9 cellular contexts compared by ENCODE assay signal in the genomic region with DNA sequence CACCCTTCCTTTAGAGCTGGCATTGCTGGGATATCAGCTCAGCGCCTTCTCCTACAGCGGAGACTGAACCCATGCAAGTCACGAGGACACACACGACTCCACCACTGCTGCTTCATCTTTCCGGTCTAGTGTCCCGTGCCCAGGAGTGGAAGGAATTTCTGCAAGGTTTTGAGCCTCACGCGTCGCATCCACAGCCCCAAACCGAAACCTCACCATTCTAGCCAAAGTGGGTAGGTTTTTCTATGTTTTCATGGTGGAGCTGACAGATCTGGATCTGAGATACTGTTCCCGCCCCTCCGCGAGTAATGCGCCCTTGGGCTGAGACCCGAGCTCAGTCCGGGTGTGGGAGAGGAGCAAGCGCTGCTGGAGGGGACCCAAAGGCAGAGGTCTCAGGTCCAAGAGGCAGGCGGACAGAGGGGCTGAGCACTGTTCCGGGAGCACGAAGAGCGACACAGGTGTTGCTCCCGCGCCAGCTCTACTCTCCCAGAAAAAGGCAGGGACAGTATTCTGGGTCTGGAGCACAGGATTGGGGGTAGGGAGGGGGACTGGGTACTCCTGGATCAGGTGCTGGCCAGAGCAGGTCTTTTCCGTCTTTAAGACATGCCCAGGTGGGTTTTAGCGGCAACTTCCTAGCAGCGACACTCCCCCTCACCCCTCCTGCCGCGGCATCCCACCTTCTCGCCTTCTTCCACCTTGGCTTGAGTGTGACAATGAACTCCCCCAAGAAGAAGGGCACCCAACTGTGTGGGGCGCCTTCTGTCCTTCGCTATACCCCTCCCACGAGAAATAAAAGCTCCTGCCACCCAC. TPM values are rescaled to one million over a fixed set of nuclear protein-coding genes. Genes with fewer than 3 reads are reported as not detected.
DNase-seq lines count a peak whose midpoint lies in the region; ATAC-seq, FAIRE-seq and TF ChIP-seq lines count a peak whose summit lies in the region.
"Had no signal": no experiment of that assay in that cellular context is flagged by ENCODE, and none has a peak within 500 bp of the region (broad histone marks: within the 10 kb centered on the region; RNA-seq: fewer than 3 reads in every experiment).

No MANE protein-coding gene starts in this region.

- H4K8ac ChIP-seq in H1 (ENCODE audit: extremely low read depth, insufficient read depth, low read length) = no peak overlapping the region

- H3K18ac ChIP-seq in H1 (ENCODE audit: extremely low read depth, low read length) = peak overlapping the region; percentile 10; the same call in 1 of the 2 replicates

- H3K36me3 ChIP-seq in H1 (ENCODE audit: control insufficient read depth in 2 of 4, insufficient read depth in 4 of 4, low read length in 3 of 4) = no peaks in the 10 kb centered on the region
- no peaks in the 10 kb centered on the region for H3K36me3 ChIP-seq in mesodermal cell (ENCODE audit: control insufficient read depth, insufficient read depth, low read length)
- H3K36me3 ChIP-seq in upper lobe of right lung = no peaks in the 10 kb centered on the region

- H3K27me3 ChIP-seq in H1 (replicated peaks in 1 of 4; ENCODE audit: control insufficient read depth in 3 of 4, extremely low read depth in 1 of 4, insufficient read depth in 3 of 4, low read length in 3 of 4) (peaks cover 25 to 62% (median 44%) of the 10 kb centered on the region in 4 experiments), upper lobe of right lung (peaks cover 82% of the 10 kb centered on the region)

- peak overlapping the region; percentile 77 to 99 for H3K4me2 ChIP-seq in H1 (ENCODE audit: insufficient read depth in 1 of 2, low read depth in 2 of 2, low read length in 2 of 2)

- no peak overlapping the region for H3K14ac ChIP-seq in H1 (ENCODE audit: insufficient read length)

- peaks cover 27% of the 10 kb centered on the region for H3K23me2 ChIP-seq in H1 (ENCODE audit: low read depth, low read length)

- WGBS in H1 (ENCODE audit: extremely low coverage in 1 of 2, insufficient coverage in 1 of 2, insufficient read length in 1 of 2, insufficient replicate concordance in 2 of 2, low coverage in 1 of 2, low lambda C conversion rate in 2 of 2, missing lambda C conversion rate in 1 of 2), 2 experiments = 5% methylated on average over 27 of the region's 32 CpGs; no CpG with 5 or more reads in 1 of the 2 experiments
- 1 to 3% methylated on average over 18 to 25 of the region's 32 CpGs for WGBS in mesodermal cell (ENCODE audit: insufficient coverage in 2 of 2), 2 experiments

- H2AK5ac ChIP-seq in H1 (ENCODE audit: low read depth, low read length) = no peak overlapping the region

- H4K91ac ChIP-seq in H1 (replicated peaks; ENCODE audit: insufficient read length, low read length) = no peak overlapping the region

- ATAC-seq in upper lobe of right lung = peak; percentile 6
- no peak for ATAC-seq in GM21619 (IDR thresholded peaks at IDR 0.05; ENCODE audit: unreplicated experiment)

- H3K9ac ChIP-seq in H1 (replicated peaks in 1 of 4; ENCODE audit: extremely low read depth in 1 of 4, low read depth in 3 of 4, low read length in 3 of 4) = no peak overlapping the region

- CTCF ChIA-PET in H1 (lab: Charles Lee; ENCODE audit: partially characterized antibody) = interaction anchor here (2.1 kb wide), 1 partner anchor 11 kb away, joined by 7 read pairs; no protein-coding TSS in a partner anchor

- H2BK20ac ChIP-seq in H1 (ENCODE audit: low read length) = no peak overlapping the region; the same call in 1 of the 2 replicates

- no peak overlapping the region for H2BK5ac ChIP-seq in H1 (ENCODE audit: low read depth, low read length)

- H3K79me2 ChIP-seq in H1 (ENCODE audit: control insufficient read depth in 1 of 2, insufficient read depth in 2 of 2, low read length in 2 of 2) = no peaks in the 10 kb centered on the region

- peak overlapping the region; percentile 14; the same call in 1 of the 2 replicates for H2AFZ ChIP-seq in H1 (ENCODE audit: low read length)

- no peaks in the 10 kb centered on the region for H4K20me1 ChIP-seq in H1 (replicated peaks in 1 of 2; ENCODE audit: control insufficient read depth in 1 of 2, insufficient read depth in 2 of 2, low read length in 2 of 2)

- no peak for FAIRE-seq in H1 (lab: Jason Lieb, UNC)
- FAIRE-seq: A204.1 had no signal

- no peak overlapping the region for H3K23ac ChIP-seq in H1 (ENCODE audit: insufficient read length)

- no peak for TF ChIP-seq RAD21 in H1 (IDR thresholded peaks at IDR 0.05 in 1 of 2, conservative IDR thresholded peaks at IDR 0.05 in 1 of 2; ENCODE audit: low read depth in 2 of 2, low read length in 2 of 2)

- H3K4me3 ChIP-seq in H1 (ENCODE audit: extremely low read depth in 1 of 4, insufficient read depth in 2 of 4, low read depth in 3 of 4, low read length in 4 of 4) = peak overlapping the region; percentile 24 to 58 (median 41); a peak in 7 of 8 replicates
- peak overlapping the region; percentile 41 for H3K4me3 ChIP-seq in mesodermal cell (ENCODE audit: extremely low read depth, insufficient read depth, low read length, poor library complexity, severe bottlenecking)
- peak overlapping the region; percentile 11 for H3K4me3 ChIP-seq in upper lobe of right lung

- no peaks in the 10 kb centered on the region for H3K79me1 ChIP-seq in H1 (ENCODE audit: low read depth, low read length)

- DNase-seq in NCI-H82 (lab: John Stamatoyannopoulos, UW) (peak; percentile 34), NCI-H82 treated with DMSO at 0.1 percent for 48 hours (lab: John Stamatoyannopoulos, UW; ENCODE audit: unreplicated experiment) (no peak), H1 (ENCODE audit: low read depth in 1 of 2, low spot score in 2 of 2) (peak in 1 of 2 experiments; percentile 53), upper lobe of right lung (peak; percentile 50), GDM1 (lab: John Stamatoyannopoulos, UW) (no peak), NCI-H2227 (lab: John Stamatoyannopoulos, UW; ENCODE audit: unreplicated experiment) (no peak)

- H4K5ac ChIP-seq in H1 (ENCODE audit: insufficient read length, low read depth, low read length) = no peak overlapping the region

- H3K9me3 ChIP-seq in H1 (ENCODE audit: insufficient read depth in 2 of 2, low read depth in 1 of 2, low read length in 1 of 2) (no peaks in the 10 kb centered on the region), mesodermal cell (ENCODE audit: control insufficient read depth, low read length) (no peaks in the 10 kb centered on the region), upper lobe of right lung (no peaks in the 10 kb centered on the region)

- H3K56ac ChIP-seq in H1 (replicated peaks; ENCODE audit: insufficient read length, low read depth, low read length) = no peak overlapping the region

- H3K4ac ChIP-seq in H1 (replicated peaks; ENCODE audit: insufficient read length, low read depth, low read length) = no peak overlapping the region

- H3K4me1 ChIP-seq in H1 (replicated peaks in 1 of 4; ENCODE audit: control insufficient read depth in 3 of 4, insufficient read depth in 4 of 4, low read length in 3 of 4) (peaks cover 5 to 18% (median 7%) of the 10 kb centered on the region in 4 experiments; a peak in 6 of 7 replicates), mesodermal cell (ENCODE audit: control insufficient read depth, insufficient read depth, low read length, poor library complexity, severe bottlenecking) (peaks cover 4% of the 10 kb centered on the region), upper lobe of right lung (peaks cover 13% of the 10 kb centered on the region)

- POLR2A ChIA-PET in H1 (lab: Charles Lee; ENCODE audit: partially characterized antibody) = no interaction called here

- H3K27ac ChIP-seq in H1 (ENCODE audit: low read depth, low read length) (no peak overlapping the region), mesodermal cell (ENCODE audit: low read depth, low read length, severe bottlenecking) (no peak overlapping the region), upper lobe of right lung (no peak overlapping the region)

- 0 out of 2 replicates have a peak overlapping the region, but pooled peaks have one; percentile 62 for H2BK15ac ChIP-seq in H1 (ENCODE audit: low read length)

- no peak for TF ChIP-seq CTCF in H1 (IDR thresholded peaks at IDR 0.05; ENCODE audit: control extremely low read depth in 1 of 3, insufficient read depth in 1 of 3, low read depth in 1 of 3, low read length in 3 of 3)
- no peak for TF ChIP-seq CTCF in upper lobe of right lung (IDR thresholded peaks at IDR 0.05)

- no peak overlapping the region for H2BK12ac ChIP-seq in H1 (ENCODE audit: low read depth, low read length)

- H2BK120ac ChIP-seq in H1 (replicated peaks; ENCODE audit: low read depth, low read length) = no peak overlapping the region

- TF ChIP-seq POLR2A in H1 (IDR thresholded peaks at IDR 0.05; ENCODE audit: control extremely low read depth in 1 of 2, low read depth in 2 of 2, low read length in 2 of 2) = no peak

- TF ChIP-seq EP300 in H1 (IDR thresholded peaks at IDR 0.05; ENCODE audit: borderline replicate concordance in 1 of 2, low read depth in 2 of 2, low read length in 2 of 2) = no peak

- intact Hi-C loops in upper lobe of right lung (cut with DNase I) = no loop called here

TF ChIP-seq in H1, 55 proteins besides CTCF, POLR2A, EP300 and RAD21 (continues in another document):
- TF ChIP-seq MAX (IDR thresholded peaks at IDR 0.05) (peak; percentile 67), KDM4A (IDR thresholded peaks at IDR 0.05; ENCODE audit: low read depth, low read length, severe bottlenecking) (peak; percentile 57), EZH2 (IDR thresholded peaks at IDR 0.05; ENCODE audit: low read depth, low read length, severe bottlenecking) (peak; percentile 32), TCF12 (IDR thresholded peaks at IDR 0.05; ENCODE audit: low read depth, low read length) (no peak), RNF2 (IDR thresholded peaks at IDR 0.05; ENCODE audit: borderline replicate concordance, low read depth, low read length, missing control alignments, poor library complexity, severe bottlenecking) (peak; percentile 27), SIRT6 (IDR thresholded peaks at IDR 0.05; ENCODE audit: low read length) (no peak), SUZ12 (IDR thresholded peaks at IDR 0.05; ENCODE audit: low read length) (peak; percentile 67)

RNA-seq across cellular contexts. Expression of gene EPHA5, which starts 1.9 kb away (rescaled TPM):
- total RNA-seq in H1 (2021; fragmentation: NEBNext Ultra II Directional; extraction: Animal tissue kit (Norgen Biotek cat#: 25700)) = 0.10 and 0.11 TPM in 2 replicates
- 0.02 and 0.03 TPM in 2 replicates for polyA plus RNA-seq in H1 (2011; rRNA removed)
- polyA plus RNA-seq in H1 (2011; cell fraction: cytosol; rRNA removed) = 0.04 TPM
- 0.03 TPM for polyA plus RNA-seq in H1 (2011; cell fraction: nucleus; rRNA removed)
- 0.06 to 0.13 TPM in 2 of 4 replicates, not detected in the others for polyA plus RNA-seq in H1 (2012, experiment 1 of 2)
- polyA plus RNA-seq in H1 (2012, experiment 2 of 2) = 0.05 TPM
- 0.16 TPM for polyA plus RNA-seq in H1 (2013, experiment 1 of 2)
- 0.11 TPM for polyA plus RNA-seq in H1 (2013, experiment 2 of 2)
- polyA minus RNA-seq in H1 (2011; rRNA and poly(A)+ RNA removed) = 0.09 and 0.15 TPM in 2 replicates
- polyA minus RNA-seq in H1 (2011; cell fraction: cytosol; rRNA and poly(A)+ RNA removed) = not detected
- 0.10 TPM for polyA minus RNA-seq in H1 (2011; cell fraction: nucleus; rRNA and poly(A)+ RNA removed)
- polyA plus RNA-seq in mesodermal cell (2013, experiment 1 of 2) = 0.22 TPM
- polyA plus RNA-seq in mesodermal cell (2013, experiment 2 of 2) = 0.10 TPM
- 0.20 TPM for total RNA-seq in upper lobe of right lung

Comparison
In these comparisons a context has a peak if more than half of its experiments do, and no peak if none do; other contexts are left out.
1. DNase-seq: peak in NCI-H82 (single experiment) and upper lobe of right lung (single experiment); none in NCI-H82 treated with DMSO at 0.1 percent for 48 hours (single experiment), GDM1 (single experiment) and NCI-H2227 (single experiment).
2. Peak in every context shown above with its lines, with median percentiles within 50 percentile points of each other: H3K4me3 ChIP-seq.